In the genomic region with DNA sequence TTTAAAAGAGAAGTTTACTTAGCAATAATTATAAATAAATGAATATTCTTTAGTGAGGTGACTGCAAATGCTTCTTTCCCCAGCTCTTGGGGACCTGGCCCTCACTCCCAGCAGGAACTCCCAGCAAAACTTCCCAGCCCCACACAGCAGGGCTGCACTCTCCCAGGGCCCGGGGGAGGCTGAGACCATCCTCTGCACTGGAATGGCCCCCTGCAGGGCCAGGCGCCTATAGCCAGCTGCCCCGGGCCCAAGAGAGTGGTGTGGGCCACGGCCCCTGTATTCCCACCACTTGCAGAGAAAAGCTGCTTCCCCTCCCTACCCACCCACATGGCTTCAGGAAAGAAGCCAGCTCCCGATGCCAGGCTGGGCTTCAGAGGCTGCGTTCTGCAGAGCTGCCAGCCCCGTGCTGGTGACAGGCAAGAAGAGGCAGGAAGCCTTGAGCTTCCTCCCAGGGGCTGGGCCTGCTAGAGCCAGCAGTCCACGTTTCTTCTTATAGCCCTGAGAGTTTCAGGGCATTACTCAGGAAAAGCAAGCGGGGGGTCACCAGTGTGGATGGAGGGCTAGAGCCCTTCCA, we compare ENCODE assay signal across 12 cellular contexts. TPM values are rescaled to one million over a fixed set of nuclear protein-coding genes. Genes with fewer than 3 reads are reported as not detected.
DNase-seq lines count a peak whose midpoint lies in the region; ATAC-seq and TF ChIP-seq lines count a peak whose summit lies in the region.
"Had no signal": no experiment of that assay in that cellular context is flagged by ENCODE, and none has a peak within 500 bp of the region (broad histone marks: within the 10 kb centered on the region; RNA-seq: fewer than 3 reads in every experiment).

No MANE protein-coding gene starts in this region.

- H3K4me3 ChIP-seq in GM23338: no peak overlapping the region
- H3K4me3 ChIP-seq: prostate gland, tibial artery had no signal

- H3K36me3 ChIP-seq in GM23338 (ENCODE audit: insufficient read depth): no peaks in the 10 kb centered on the region

- no peaks in the 10 kb centered on the region for H3K27me3 ChIP-seq in GM23338 (ENCODE audit: insufficient read depth)
- H3K27me3 ChIP-seq: tibial artery had no signal

- H3K79me2 ChIP-seq in GM23338 (replicated peaks; ENCODE audit: insufficient read depth): no peaks in the 10 kb centered on the region

- no peak overlapping the region for H3K4me3 Mint-ChIP-seq in GM23338

- peaks cover 5% of the 10 kb centered on the region; the same call in 1 of the 2 replicates for H4K20me1 ChIP-seq in GM23338 (replicated peaks; ENCODE audit: insufficient read depth)

- DNase-seq in GM23338 (ENCODE audit: low spot score) (peak; percentile 62), anterior cingulate cortex (lab: John Stamatoyannopoulos, UW) (peak in 52 of 58 donors; percentile 12 to 87 (median 66)), hippocampal formation (lab: John Stamatoyannopoulos, UW) (peak; percentile 45 to 64), posterior cingulate gyrus (peak; percentile 49 to 96 (median 78)), SW480 (ENCODE audit: low spot score) (no peak), NCI-H1417 (lab: John Stamatoyannopoulos, UW) (no peak)
- no peak for DNase-seq in activated CD8-positive, alpha-beta memory T cell treated with anti-CD3 and anti-CD28 coated beads, Interleukin-2, amount 50 U/mL, for 4 hours
- DNase-seq: activated CD8-positive, alpha-beta memory T cell treated with anti-CD3 and anti-CD28 coated beads, Interleukin-2, amount 50 U/mL, for 48 hours; NCI-H2171 treated with DMSO at 0.1 percent for 48 hours; tibial artery had no signal

- no peaks in the 10 kb centered on the region; the same call in 1 of the 2 replicates for H3F3A ChIP-seq in GM23338 (replicated peaks; ENCODE audit: low read depth)

- H3K27ac Mint-ChIP-seq in GM23338: no peak overlapping the region

- ATAC-seq in GM23338 (peak; percentile 76), GM21423 (IDR thresholded peaks at IDR 0.05; ENCODE audit: unreplicated experiment) (no peak)

- no peak overlapping the region for H3K4me2 ChIP-seq in GM23338

- no peaks in the 10 kb centered on the region for H3K4me1 ChIP-seq in GM23338 (ENCODE audit: insufficient read depth)
- H3K4me1 ChIP-seq: prostate gland had no signal

- no peak for TF ChIP-seq CTCF in GM23338 (conservative IDR thresholded peaks at IDR 0.05; ENCODE audit: low read depth in 2 of 2)

- H3K9me2 ChIP-seq in GM23338 (ENCODE audit: insufficient read depth): no peaks in the 10 kb centered on the region

- H3K4me1 Mint-ChIP-seq in GM23338: peaks cover 2% of the 10 kb centered on the region; the same call in 2 of the 3 replicates

- H3K36me3 Mint-ChIP-seq in GM23338 (ENCODE audit: low read depth): peaks cover 23% of the 10 kb centered on the region

- H2AFZ ChIP-seq in GM23338: no peak overlapping the region

- H3K27me3 Mint-ChIP-seq in GM23338 (ENCODE audit: insufficient read depth, low read depth, poor library complexity): peaks cover 7% of the 10 kb centered on the region

- H3K9me3 Mint-ChIP-seq in GM23338: no peaks in the 10 kb centered on the region

- no peak overlapping the region for H3K27ac ChIP-seq in GM23338 (ENCODE audit: low read depth)
- H3K27ac ChIP-seq: tibial artery had no signal

- intact Hi-C loops in posterior cingulate gyrus (cut with DNase I): no loop called here

TF ChIP-seq in GM23338, 12 proteins besides CTCF, POLR2A, EP300 and RAD21:
- no peak for TF ChIP-seq ZNF462 (CRISPR knock-in tag; IDR thresholded peaks at IDR 0.05)
- TF ChIP-seq, protein P1, sequence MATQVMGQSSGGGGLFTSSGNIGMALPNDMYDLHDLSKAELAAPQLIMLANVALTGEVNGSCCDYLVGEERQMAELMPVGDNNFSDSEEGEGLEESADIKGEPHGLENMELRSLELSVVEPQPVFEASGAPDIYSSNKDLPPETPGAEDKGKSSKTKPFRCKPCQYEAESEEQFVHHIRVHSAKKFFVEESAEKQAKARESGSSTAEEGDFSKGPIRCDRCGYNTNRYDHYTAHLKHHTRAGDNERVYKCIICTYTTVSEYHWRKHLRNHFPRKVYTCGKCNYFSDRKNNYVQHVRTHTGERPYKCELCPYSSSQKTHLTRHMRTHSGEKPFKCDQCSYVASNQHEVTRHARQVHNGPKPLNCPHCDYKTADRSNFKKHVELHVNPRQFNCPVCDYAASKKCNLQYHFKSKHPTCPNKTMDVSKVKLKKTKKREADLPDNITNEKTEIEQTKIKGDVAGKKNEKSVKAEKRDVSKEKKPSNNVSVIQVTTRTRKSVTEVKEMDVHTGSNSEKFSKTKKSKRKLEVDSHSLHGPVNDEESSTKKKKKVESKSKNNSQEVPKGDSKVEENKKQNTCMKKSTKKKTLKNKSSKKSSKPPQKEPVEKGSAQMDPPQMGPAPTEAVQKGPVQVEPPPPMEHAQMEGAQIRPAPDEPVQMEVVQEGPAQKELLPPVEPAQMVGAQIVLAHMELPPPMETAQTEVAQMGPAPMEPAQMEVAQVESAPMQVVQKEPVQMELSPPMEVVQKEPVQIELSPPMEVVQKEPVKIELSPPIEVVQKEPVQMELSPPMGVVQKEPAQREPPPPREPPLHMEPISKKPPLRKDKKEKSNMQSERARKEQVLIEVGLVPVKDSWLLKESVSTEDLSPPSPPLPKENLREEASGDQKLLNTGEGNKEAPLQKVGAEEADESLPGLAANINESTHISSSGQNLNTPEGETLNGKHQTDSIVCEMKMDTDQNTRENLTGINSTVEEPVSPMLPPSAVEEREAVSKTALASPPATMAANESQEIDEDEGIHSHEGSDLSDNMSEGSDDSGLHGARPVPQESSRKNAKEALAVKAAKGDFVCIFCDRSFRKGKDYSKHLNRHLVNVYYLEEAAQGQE (IDR thresholded peaks at IDR 0.05; ENCODE audit: unreplicated experiment): no peak
- no peak for TF ChIP-seq POLR2AphosphoS5 (IDR thresholded peaks at IDR 0.05; ENCODE audit: low read depth)
- no peak for TF ChIP-seq EZH2phosphoT487 (IDR thresholded peaks at IDR 0.05; ENCODE audit: unreplicated experiment)
- no peak for TF ChIP-seq CREB1 (CRISPR knock-in tag; IDR thresholded peaks at IDR 0.05; ENCODE audit: low read depth)
- no peak for TF ChIP-seq NANOG (IDR thresholded peaks at IDR 0.05; ENCODE audit: borderline replicate concordance)
- no peak for TF ChIP-seq ZNF114 (CRISPR knock-in tag; IDR thresholded peaks at IDR 0.05)
- TF ChIP-seq STAT1 (IDR thresholded peaks at IDR 0.05; ENCODE audit: unreplicated experiment): no peak
TF ChIP-seq in GM23338: peak in this region for 0.

RNA-seq across cellular contexts. Expression of gene IDH2, which starts 20.0 kb away (rescaled TPM):
- total RNA-seq in GM23338 (2014; rRNA removed; shearing (Covaris generic)): 63.6 and 64.0 TPM in 2 replicates
- polyA plus RNA-seq in GM23338 (2016; fragmentation: Nextera tagmentation; extraction: Ambion mirVana): 54.9 and 58.1 TPM in 2 replicates

Comparison
In these comparisons a context has a peak if more than half of its experiments do, and no peak if none do; other contexts are left out.
1. DNase-seq: peak in GM23338 (single experiment), anterior cingulate cortex (52 of 58), hippocampal formation (2 of 2) and posterior cingulate gyrus (10 of 10); none in activated CD8-positive, alpha-beta memory T cell treated with anti-CD3 and anti-CD28 coated beads, Interleukin-2, amount 50 U/mL, for 4 hours (single experiment), SW480 (single experiment) and NCI-H1417 (0 of 3).